26 cellular contexts compared by ENCODE assay signal in genomic region chr17:69056179-69056823, GRCh38. TPM values are rescaled to one million over a fixed set of nuclear protein-coding genes. Genes with fewer than 3 reads are reported as not detected.
"Had no signal": no experiment of that assay in that cellular context is flagged by ENCODE, and none has a peak within 500 bp of the region (broad histone marks: within the 10 kb centered on the region; RNA-seq: fewer than 3 reads in every experiment).

No MANE protein-coding gene starts in this region.

- H3K9me3 ChIP-seq: ovary, psoas muscle, stomach, thyroid gland, upper lobe of left lung, vagina had no signal

- H3K79me2 ChIP-seq: parathyroid adenoma had no signal

- H3K4me1 ChIP-seq: neural progenitor cell, parathyroid adenoma, psoas muscle, stomach had no signal

- ATAC-seq: naive thymus-derived CD4-positive, alpha-beta T cell; natural killer cell; psoas muscle; sciatic nerve; stimulated activated effector memory CD8-positive, alpha-beta T cell treated with anti-CD3 and anti-CD28 coated beads, Interleukin-12 subunit alpha, Interleukin-12 subunit beta, amount 100 ng/mL, for 72 hours; stimulated activated naive B cell treated with anti-CD40 and anti-IgM and Interleukin-4, amounts not matched to agents 10 μg/mL and 1 μg/mL and 100 μg/mL, for 72 hours had no signal

- H3K36me3 ChIP-seq: neural progenitor cell, ovary, spleen, stomach, thoracic aorta, thyroid gland, upper lobe of left lung, vagina had no signal

- FAIRE-seq: urothelium cell line had no signal

- DNase-seq: naive thymus-derived CD4-positive, alpha-beta T cell; natural killer cell; occipital lobe; ovary; posterior cingulate gyrus; psoas muscle; spleen; stimulated activated CD4-positive, alpha-beta T cell treated with anti-CD3 and anti-CD28 coated beads, Interleukin-12 subunit alpha, Interleukin-12 subunit beta, amount 100 ng/mL, for 4 hours; stimulated activated CD4-positive, alpha-beta T cell treated with anti-CD3 and anti-CD28 coated beads, Interleukin-1b, Interleukin-23, amount 100 ng/mL, for 48 hours; stimulated activated CD4-positive, alpha-beta T cell treated with anti-CD3 and anti-CD28 coated beads, Interleukin-4, amount 100 ng/mL, for 1 hour; stimulated activated naive B cell treated with anti-CD40 and anti-IgM and Interleukin-4, amounts not matched to agents 10 μg/mL and 1 μg/mL and 100 μg/mL, for 72 hours; stimulated activated naive CD4-positive, alpha-beta T cell treated with Interleukin-2 at 50 U/mL for 16 hours; stomach; thyroid gland; trophoblast cell; upper lobe of left lung had no signal

- H3K9ac ChIP-seq: neural progenitor cell, parathyroid adenoma had no signal

- H3K27ac ChIP-seq: neural progenitor cell, ovary, parathyroid adenoma, psoas muscle, skin epidermis, spleen, thoracic aorta, thyroid gland, upper lobe of left lung, vagina had no signal

- H3K4me3 ChIP-seq: neural progenitor cell, ovary, psoas muscle, skin epidermis, smooth muscle cell, spleen, stomach, thoracic aorta, thyroid gland, tibial nerve, upper lobe of left lung, vagina had no signal

- H3K4me2 ChIP-seq: neural progenitor cell, smooth muscle cell had no signal

- H2AFZ ChIP-seq: neural progenitor cell, parathyroid adenoma had no signal

- H3K27me3 ChIP-seq: neural progenitor cell, ovary, spleen, stomach, thyroid gland, tibial nerve, upper lobe of left lung, vagina had no signal

RNA-seq across cellular contexts. Expression of gene ABCA9, which starts 4.4 kb away (rescaled TPM):
- total RNA-seq: smooth muscle cell had no signal
- polyA plus RNA-seq: naive thymus-derived CD4-positive, alpha-beta T cell; smooth muscle cell had no signal
